Comparison of ENCODE assay signal across 15 cellular contexts in the genomic region with DNA sequence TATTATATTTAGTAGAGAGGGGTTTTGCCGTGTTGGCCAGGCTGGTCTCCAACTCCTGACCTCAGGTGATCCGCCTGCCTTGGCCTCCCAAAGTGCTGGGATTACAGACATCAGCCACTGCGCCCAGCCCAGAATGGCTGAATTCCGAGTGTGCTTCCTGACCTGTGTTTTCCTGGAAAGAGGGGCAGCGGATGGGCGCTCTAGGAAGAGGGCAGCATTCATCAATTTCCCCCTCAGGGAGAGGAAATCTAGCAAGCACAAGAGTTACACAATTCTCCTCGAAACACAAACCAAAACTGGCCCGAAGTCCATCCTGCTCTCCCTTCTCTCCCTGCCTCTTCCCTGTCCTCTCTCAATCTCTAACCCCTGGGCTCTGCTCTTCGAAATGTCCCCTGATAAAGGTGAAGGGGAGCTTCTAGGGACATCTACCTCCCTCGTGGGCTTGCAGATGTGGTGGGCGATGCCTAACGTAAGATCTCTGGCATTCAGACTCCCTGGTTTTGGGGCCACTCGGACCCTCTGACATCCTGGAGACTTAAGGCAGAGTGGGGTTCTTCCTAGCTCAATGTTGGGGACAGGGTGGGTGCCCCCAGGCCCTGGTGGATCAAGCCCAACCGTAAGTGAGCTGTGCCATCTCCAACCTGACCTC. TPM values are rescaled to one million over a fixed set of nuclear protein-coding genes. Genes with fewer than 3 reads are reported as not detected.
"Had no signal": no experiment of that assay in that cellular context is flagged by ENCODE, and none has a peak within 500 bp of the region (broad histone marks: within the 10 kb centered on the region; RNA-seq: fewer than 3 reads in every experiment).

No MANE protein-coding gene starts in this region.

- ATAC-seq: gastrocnemius medialis; stimulated activated memory B cell treated with anti-CD40 and anti-IgM and Interleukin-4, amounts not matched to agents 10 μg/mL and 1 μg/mL and 100 μg/mL, for 72 hours had no signal

- H3K36me3 ChIP-seq: gastrocnemius medialis, prostate gland had no signal

- H3K4me1 ChIP-seq: gastrocnemius medialis, prostate gland had no signal

- H3K9me3 ChIP-seq: gastrocnemius medialis, prostate gland had no signal

- H3K27ac ChIP-seq: gastrocnemius medialis, prostate gland had no signal

- H3K4me3 ChIP-seq: gastrocnemius medialis, prostate gland had no signal

- DNase-seq: activated CD4-positive, alpha-beta T cell treated with anti-CD3 and anti-CD28 coated beads, Interleukin-2, amount 50 U/mL, for 48 hours; activated gamma-delta T cell treated with Interleukin-2 at 50 U/mL for 16 hours; effector CD4-positive, alpha-beta T cell; gastrocnemius medialis; head of caudate nucleus; mammary epithelial cell; midbrain; small intestine; stimulated activated CD4-positive, alpha-beta T cell treated with anti-CD3 and anti-CD28 coated beads, Interleukin-15, amount 100 ng/mL, for 24 hours; stimulated activated CD4-positive, alpha-beta T cell treated with anti-CD3 and anti-CD28 coated beads, Interleukin-2, amount 100 ng/mL, for 48 hours had no signal

RNA-seq across cellular contexts. Expression of gene IL27, which starts 1.0 kb away (rescaled TPM):
- total RNA-seq: cerebellum, gastrocnemius medialis, mammary epithelial cell, prostate gland, right cardiac atrium had no signal

RNA-seq across cellular contexts. Expression of gene NPIPB7, which starts 33.5 kb away (rescaled TPM):
- total RNA-seq: gastrocnemius medialis, mammary epithelial cell, omental fat pad, prostate gland, right cardiac atrium had no signal
